In the genomic region with DNA sequence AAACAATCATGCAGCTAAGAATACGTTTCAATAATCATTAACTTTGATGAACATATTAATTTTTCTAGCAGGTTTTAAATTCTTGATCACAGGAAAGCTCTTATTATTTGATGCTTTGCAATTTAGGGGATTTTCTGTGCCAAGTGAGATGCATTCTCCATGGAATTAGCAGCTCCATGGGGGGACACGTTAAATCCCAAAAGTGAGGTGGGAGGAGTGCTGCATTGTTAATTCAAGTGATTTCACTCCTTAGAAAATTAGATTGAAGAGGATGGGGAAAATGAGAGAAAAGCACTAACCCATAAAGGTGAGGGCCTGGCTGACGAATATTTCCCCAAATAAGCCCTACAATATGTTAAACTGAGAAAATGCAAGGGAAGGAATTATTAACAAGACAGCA, we compare ENCODE assay signal across 22 cellular contexts.
"Had no signal": no experiment of that assay in that cellular context is flagged by ENCODE, and none has a peak within 500 bp of the region (broad histone marks: within the 10 kb centered on the region; RNA-seq: fewer than 3 reads in every experiment).

No MANE protein-coding gene starts in this region.

- DNase-seq: activated B cell treated with CpG ODN at 0.5 μM for 24 hours; activated CD4-positive, alpha-beta memory T cell treated with anti-CD3 and anti-CD28 coated beads for 36 hours; activated CD4-positive, alpha-beta T cell treated with anti-CD3 and anti-CD28 coated beads for 36 hours; activated effector memory CD4-positive, alpha-beta T cell treated with Interleukin-2 at 50 U/mL for 16 hours; activated naive CD4-positive, alpha-beta T cell treated with anti-CD3 and anti-CD28 coated beads for 36 hours; activated naive CD8-positive, alpha-beta T cell treated with anti-CD3 and anti-CD28 coated beads, Interleukin-2, amount 10 ng/mL, durations not matched to agents 7 days and 5 days; activated T-cell treated with anti-CD3 and anti-CD28 coated beads, Interleukin-2, amount 50 U/mL, for 48 hours; amniotic stem cell; colonic mucosa; erythroblast; foreskin fibroblast; left lung; naive thymus-derived CD4-positive, alpha-beta T cell; retina; sigmoid colon; stimulated activated CD4-positive, alpha-beta T cell treated with anti-CD3 and anti-CD28 coated beads, Interleukin-4, amount 100 ng/mL, for 1 hour; T1000; tibial artery had no signal

- FAIRE-seq: bronchial epithelial cell had no signal

- ATAC-seq: naive thymus-derived CD4-positive, alpha-beta T cell had no signal

- H3K27me3 ChIP-seq: colonic mucosa, left lung, sigmoid colon, tibial artery had no signal

- H3K27me3 Mint-ChIP-seq: activated B cell treated with CpG ODN at 0.5 μM for 24 hours; activated CD4-positive, alpha-beta memory T cell treated with anti-CD3 and anti-CD28 coated beads for 36 hours; activated CD4-positive, alpha-beta T cell treated with anti-CD3 and anti-CD28 coated beads for 36 hours; activated naive CD8-positive, alpha-beta T cell treated with anti-CD3 and anti-CD28 coated beads, Interleukin-2, amount 10 ng/mL, durations not matched to agents 7 days and 5 days; naive thymus-derived CD4-positive, alpha-beta T cell; progenitor cell of endocrine pancreas; stimulated activated naive CD8-positive, alpha-beta T cell treated with anti-CD3 and anti-CD28 coated beads, Interleukin-15, Interleukin-2, amounts not matched to agents 100 ng/mL and 50 ng/mL, for 24 hours had no signal

- H3K4me3 ChIP-seq: colonic mucosa, left lung, lung, sigmoid colon, tibial artery had no signal

- H3K4me1 ChIP-seq: colonic mucosa, left lung, sigmoid colon, tibial artery had no signal

- H3K36me3 ChIP-seq: colonic mucosa, left lung, sigmoid colon, tibial artery had no signal

- H3K27ac ChIP-seq: colonic mucosa, left lung, sigmoid colon, tibial artery had no signal

- H3K9me3 ChIP-seq: colonic mucosa, sigmoid colon, tibial artery had no signal

- H3K27ac Mint-ChIP-seq: activated B cell treated with CpG ODN at 0.5 μM for 24 hours; activated CD4-positive, alpha-beta memory T cell treated with anti-CD3 and anti-CD28 coated beads for 36 hours; activated CD4-positive, alpha-beta T cell treated with anti-CD3 and anti-CD28 coated beads for 36 hours; activated naive CD4-positive, alpha-beta T cell treated with anti-CD3 and anti-CD28 coated beads for 36 hours; activated naive CD8-positive, alpha-beta T cell treated with anti-CD3 and anti-CD28 coated beads, Interleukin-2, amount 10 ng/mL, durations not matched to agents 7 days and 5 days; progenitor cell of endocrine pancreas; stimulated activated naive CD8-positive, alpha-beta T cell treated with anti-CD3 and anti-CD28 coated beads, Interleukin-15, Interleukin-2, amounts not matched to agents 100 ng/mL and 50 ng/mL, for 24 hours had no signal

- H3K4me3 Mint-ChIP-seq: activated B cell treated with CpG ODN at 0.5 μM for 24 hours; activated CD4-positive, alpha-beta memory T cell treated with anti-CD3 and anti-CD28 coated beads for 36 hours; activated CD4-positive, alpha-beta T cell treated with anti-CD3 and anti-CD28 coated beads for 36 hours; activated naive CD4-positive, alpha-beta T cell treated with anti-CD3 and anti-CD28 coated beads for 36 hours; activated naive CD8-positive, alpha-beta T cell treated with anti-CD3 and anti-CD28 coated beads, Interleukin-2, amount 10 ng/mL, durations not matched to agents 7 days and 5 days; stimulated activated naive CD8-positive, alpha-beta T cell treated with anti-CD3 and anti-CD28 coated beads, Interleukin-15, Interleukin-2, amounts not matched to agents 100 ng/mL and 50 ng/mL, for 24 hours had no signal
